Comparison of ENCODE assay signal across 8 cellular contexts in genomic region chr1:76075188-76075489, GRCh38. TPM values are rescaled to one million over a fixed set of nuclear protein-coding genes. Genes with fewer than 3 reads are reported as not detected.
DNase-seq lines count a peak whose midpoint lies in the region; ATAC-seq and TF ChIP-seq lines count a peak whose summit lies in the region.

No MANE protein-coding gene starts in this region.

- peaks cover 0 to 23% (median 16%) of the 10 kb centered on the region in 4 donors for H3K4me1 ChIP-seq in sigmoid colon

- H3K4me3 ChIP-seq in GM06990 (replicated peaks; ENCODE audit: low read depth, low read length) (peak overlapping the region; percentile 60; the same call in 1 of the 2 replicates), foreskin fibroblast (ENCODE audit: low read depth in 1 of 2, low read length in 2 of 2) (peak overlapping the region; percentile 58 to 75), sigmoid colon (peak overlapping the region; percentile 49 to 76 (median 68))

- POLR2A ChIA-PET in activated CD4-positive, alpha-beta memory T cell treated with anti-CD3 and anti-CD28 coated beads for 36 hours (lab: Charles Lee) = no interaction called here

- H3K4me1 Mint-ChIP-seq in activated CD4-positive, alpha-beta memory T cell treated with anti-CD3 and anti-CD28 coated beads for 36 hours (ENCODE audit: low read depth) = peaks cover 13% of the 10 kb centered on the region

- CTCF ChIA-PET in activated CD4-positive, alpha-beta memory T cell treated with anti-CD3 and anti-CD28 coated beads for 36 hours (lab: Charles Lee) = no interaction called here

- H3K9me3 Mint-ChIP-seq in activated CD4-positive, alpha-beta memory T cell treated with anti-CD3 and anti-CD28 coated beads for 36 hours = no peaks in the 10 kb centered on the region

- TF ChIP-seq EP300 in sigmoid colon (IDR thresholded peaks at IDR 0.05) = no peak

- TF ChIP-seq POLR2A in sigmoid colon (IDR thresholded peaks at IDR 0.05) = no peak

- H3K4me3 Mint-ChIP-seq in activated CD4-positive, alpha-beta memory T cell treated with anti-CD3 and anti-CD28 coated beads for 36 hours = peak overlapping the region; percentile 71

- H3K9me3 ChIP-seq in sigmoid colon = no peaks in the 10 kb centered on the region

- H3K36me3 Mint-ChIP-seq in activated CD4-positive, alpha-beta memory T cell treated with anti-CD3 and anti-CD28 coated beads for 36 hours = no peaks in the 10 kb centered on the region

- H3K27me3 Mint-ChIP-seq in activated CD4-positive, alpha-beta memory T cell treated with anti-CD3 and anti-CD28 coated beads for 36 hours = no peaks in the 10 kb centered on the region

- H3K36me3 ChIP-seq in GM06990 (ENCODE audit: control insufficient read depth, insufficient read depth, low read length) (no peaks in the 10 kb centered on the region), sigmoid colon (no peaks in the 10 kb centered on the region)

- no peak overlapping the region for H3K27ac Mint-ChIP-seq in activated CD4-positive, alpha-beta memory T cell treated with anti-CD3 and anti-CD28 coated beads for 36 hours

- intact Hi-C loops in activated CD4-positive, alpha-beta memory T cell treated with anti-CD3 and anti-CD28 coated beads for 36 hours (cut with micrococcal nuclease) = loop anchor here (10.0 kb wide), 1 partner anchor 1610 kb away; the partner anchor contains the start of gene ZZZ3
- intact Hi-C loops in sigmoid colon (cut with DNase I) = no loop called here

- H3K27me3 ChIP-seq in GM06990 (replicated peaks; ENCODE audit: control insufficient read depth, insufficient read depth, low read length) (no peaks in the 10 kb centered on the region), sigmoid colon (no peaks in the 10 kb centered on the region)

- DNase-seq in GM06990 (ENCODE audit: extremely low read depth, insufficient read length) (no peak), foreskin fibroblast (no peak), sigmoid colon (no peak), ureter (ENCODE audit: low spot score) (no peak), UCSD-AML1 (lab: John Stamatoyannopoulos, UW; ENCODE audit: unreplicated experiment) (no peak)
- DNase-seq in activated CD4-positive, alpha-beta memory T cell treated with anti-CD3 and anti-CD28 coated beads for 36 hours = peak; percentile 9

- 12 to 25% methylated on average over 9 of the region's 9 CpGs for WGBS in sigmoid colon, 2 donors

- peak overlapping the region; percentile 72 to 80 (median 78) for H3K27ac ChIP-seq in sigmoid colon

- TF ChIP-seq CTCF in GM06990 (IDR thresholded peaks at IDR 0.05; ENCODE audit: insufficient read depth, low read length, poor library complexity, severe bottlenecking) (no peak), foreskin fibroblast (IDR thresholded peaks at IDR 0.05; ENCODE audit: low read depth, low read length) (no peak), sigmoid colon (IDR thresholded peaks at IDR 0.05) (no peak)

- no peak for ATAC-seq in HG03571 (IDR thresholded peaks at IDR 0.05; ENCODE audit: unreplicated experiment)
- no peak for ATAC-seq in HG02571 (IDR thresholded peaks at IDR 0.05; ENCODE audit: unreplicated experiment)

RNA-seq across cellular contexts. Expression of gene ST6GALNAC3, which starts 0.6 kb away (rescaled TPM):
- total RNA-seq in activated CD4-positive, alpha-beta memory T cell treated with anti-CD3 and anti-CD28 coated beads for 36 hours = under 1 TPM; 0.26 to 0.41 TPM
- 1 to 10 TPM; 1.9 to 7.5 (median 4.3) TPM for total RNA-seq in sigmoid colon
- 1 to 10 TPM; 1.6 to 2.5 (median 1.8) TPM for polyA plus RNA-seq in sigmoid colon
- total RNA-seq in ureter = 11.7 TPM
